Comparison of ENCODE assay signal across 8 cellular contexts in the genomic region with DNA sequence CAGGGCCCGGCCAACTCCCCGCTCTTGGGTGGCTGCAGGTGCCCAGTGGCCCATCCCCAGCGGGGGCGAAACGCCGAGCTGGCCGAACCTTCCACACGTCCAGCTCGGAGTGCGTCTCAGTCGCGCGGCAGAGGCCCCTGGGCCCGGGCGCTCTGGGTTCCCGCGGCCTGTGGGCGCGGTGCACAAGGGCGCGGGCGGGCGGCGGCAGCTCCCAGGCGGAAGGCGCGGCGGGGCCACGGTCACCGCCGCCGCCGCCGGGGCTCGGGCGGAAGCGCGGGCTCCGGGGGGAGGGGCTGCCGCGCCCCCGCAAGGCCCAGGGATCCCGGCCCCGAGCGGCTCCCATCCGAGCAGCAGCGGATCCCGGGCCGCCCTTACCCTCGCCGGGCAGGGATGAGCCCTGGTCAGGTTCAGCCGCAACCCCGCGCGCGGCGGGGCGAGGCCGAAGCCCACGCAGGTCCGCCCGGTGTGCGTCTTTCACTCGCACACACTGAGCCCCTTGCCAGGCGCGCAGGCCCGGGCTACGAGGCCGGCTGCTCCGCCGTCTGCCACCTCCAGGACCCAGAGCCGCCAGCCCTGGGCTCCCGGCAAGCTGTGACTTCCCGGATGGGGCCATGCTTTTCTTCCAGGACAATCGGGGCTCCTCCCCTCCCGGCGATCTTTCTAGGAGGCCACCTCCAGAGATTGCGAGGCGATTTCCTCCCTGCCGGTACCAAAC. TPM values are rescaled to one million over a fixed set of nuclear protein-coding genes. Genes with fewer than 3 reads are reported as not detected.
DNase-seq lines count a peak whose midpoint lies in the region; ATAC-seq, FAIRE-seq and TF ChIP-seq lines count a peak whose summit lies in the region.

No MANE protein-coding gene starts in this region.

- peak overlapping the region; percentile 88 for H3K4me2 ChIP-seq in A549

- POLR2A ChIA-PET in A549 (lab: Yijun Ruan, JAX), result interaction anchor here (0.6 to 3.6 kb wide), 10 partner anchors 10 to 225 kb away, joined by 3 to 41 read pairs (median 6); partner anchors contain the start of gene BBX

- TF ChIP-seq EP300 in A549 (IDR thresholded peaks at IDR 0.05), result no peak

- CTCF ChIA-PET in A549 (lab: Yijun Ruan, JAX), result interaction anchor here (0.7 to 5.4 kb wide), 15 partner anchors 11 to 239 kb away, joined by 3 to 74 read pairs (median 4); no protein-coding TSS in a partner anchor

- H3K4me1 ChIP-seq in A549, result peaks cover 16% of the 10 kb centered on the region

- DNase-seq in A549 (ENCODE audit: low read depth in 1 of 2, low spot score in 1 of 2) (peak; percentile 73 to 82), NCI-H2171 (lab: John Stamatoyannopoulos, UW) (peak; percentile 70), choroid plexus epithelial cell (ENCODE audit: low read depth) (peak; percentile 45), kidney glomerular epithelial cell (lab: John Stamatoyannopoulos, UW) (peak; percentile 42)
- DNase-seq in activated CD4-positive, CD25-positive, alpha-beta regulatory T cell treated with anti-CD3 and anti-CD28 coated beads, Interleukin-2, amount 50 U/mL, for 72 hours, result peak; percentile 61
- DNase-seq in stimulated activated CD4-positive, alpha-beta T cell treated with anti-CD3 and anti-CD28 coated beads, Interleukin-15, amount 100 ng/mL, for 24 hours, result peak; percentile 71

- FAIRE-seq in A549 (lab: Jason Lieb, UNC), result no peak

- peak; percentile 74 to 81 for ATAC-seq in A549
- peak; percentile 63 for ATAC-seq in GM18505 (IDR thresholded peaks at IDR 0.05; ENCODE audit: unreplicated experiment)
- ATAC-seq in HG02870 (IDR thresholded peaks at IDR 0.05; ENCODE audit: unreplicated experiment), result peak; percentile 50

- H3K9me3 ChIP-seq in A549, result no peaks in the 10 kb centered on the region

- H3K27ac ChIP-seq in A549, result peak overlapping the region; percentile 95 to 96

- TF ChIP-seq RAD21 in A549 (conservative IDR thresholded peaks at IDR 0.05 in 1 of 2, IDR thresholded peaks at IDR 0.05 in 1 of 2), result no peak; a peak in 1 of 5 replicates

- H3K4me3 ChIP-seq in A549, result peak overlapping the region; percentile 59
- peak overlapping the region; percentile 77 for H3K4me3 ChIP-seq in choroid plexus epithelial cell (ENCODE audit: low read depth, low read length)

- WGBS in A549 (ENCODE audit: missing lambda C conversion rate), result 4% methylated on average over 6 of the region's 80 CpGs

- TF ChIP-seq POLR2A in A549 (IDR thresholded peaks at IDR 0.05; ENCODE audit: low read length) (peak; percentile 86), GM18505 (IDR thresholded peaks at IDR 0.05; ENCODE audit: borderline replicate concordance, extremely low read depth, insufficient read depth, insufficient read length) (no peak)

- no peak for TF ChIP-seq CTCF in A549 (IDR thresholded peaks at IDR 0.05)
- no peak for TF ChIP-seq CTCF in choroid plexus epithelial cell (conservative IDR thresholded peaks at IDR 0.05; ENCODE audit: low read depth, low read length)

TF ChIP-seq in A549, 52 proteins besides CTCF, POLR2A, EP300 and RAD21:
- TF ChIP-seq, protein P1, sequence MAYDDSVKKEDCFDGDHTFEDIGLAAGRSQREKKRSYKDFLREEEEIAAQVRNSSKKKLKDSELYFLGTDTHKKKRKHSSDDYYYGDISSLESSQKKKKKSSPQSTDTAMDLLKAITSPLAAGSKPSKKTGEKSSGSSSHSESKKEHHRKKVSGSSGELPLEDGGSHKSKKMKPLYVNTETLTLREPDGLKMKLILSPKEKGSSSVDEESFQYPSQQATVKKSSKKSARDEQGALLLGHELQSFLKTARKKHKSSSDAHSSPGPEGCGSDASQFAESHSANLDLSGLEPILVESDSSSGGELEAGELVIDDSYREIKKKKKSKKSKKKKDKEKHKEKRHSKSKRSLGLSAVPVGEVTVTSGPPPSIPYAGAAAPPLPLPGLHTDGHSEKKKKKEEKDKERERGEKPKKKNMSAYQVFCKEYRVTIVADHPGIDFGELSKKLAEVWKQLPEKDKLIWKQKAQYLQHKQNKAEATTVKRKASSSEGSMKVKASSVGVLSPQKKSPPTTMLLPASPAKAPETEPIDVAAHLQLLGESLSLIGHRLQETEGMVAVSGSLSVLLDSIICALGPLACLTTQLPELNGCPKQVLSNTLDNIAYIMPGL (CRISPR knock-in tag; IDR thresholded peaks at IDR 0.05; ENCODE audit: borderline replicate concordance), result peak; percentile 83; the same call in 1 of the 2 replicates
- TF ChIP-seq, protein P2, sequence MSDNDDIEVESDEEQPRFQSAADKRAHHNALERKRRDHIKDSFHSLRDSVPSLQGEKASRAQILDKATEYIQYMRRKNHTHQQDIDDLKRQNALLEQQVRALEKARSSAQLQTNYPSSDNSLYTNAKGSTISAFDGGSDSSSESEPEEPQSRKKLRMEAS (IDR thresholded peaks at IDR 0.05), result peak; percentile 76
- no peak for TF ChIP-seq HOXA7 (CRISPR knock-in tag; IDR thresholded peaks at IDR 0.05)
- no peak for TF ChIP-seq BHLHE40 (IDR thresholded peaks at IDR 0.05; ENCODE audit: low read depth, low read length)
- TF ChIP-seq BCL3 (IDR thresholded peaks at IDR 0.05), result peak; percentile 61; the same call in 2 of the 3 replicates
- no peak for TF ChIP-seq FOSL2 (IDR thresholded peaks at IDR 0.05)
- no peak for TF ChIP-seq FOSL2 (CRISPR knock-in tag; IDR thresholded peaks at IDR 0.05)
- TF ChIP-seq MAFK (IDR thresholded peaks at IDR 0.05; ENCODE audit: partially characterized antibody), result no peak
- TF ChIP-seq PHF8 (IDR thresholded peaks at IDR 0.05; ENCODE audit: borderline replicate concordance, low read depth), result peak; percentile 89
- 0 out of 2 replicates have a peak, but pooled peaks have one; percentile 24 for TF ChIP-seq GATA3 (IDR thresholded peaks at IDR 0.05; ENCODE audit: borderline replicate concordance)
- TF ChIP-seq, protein P3, sequence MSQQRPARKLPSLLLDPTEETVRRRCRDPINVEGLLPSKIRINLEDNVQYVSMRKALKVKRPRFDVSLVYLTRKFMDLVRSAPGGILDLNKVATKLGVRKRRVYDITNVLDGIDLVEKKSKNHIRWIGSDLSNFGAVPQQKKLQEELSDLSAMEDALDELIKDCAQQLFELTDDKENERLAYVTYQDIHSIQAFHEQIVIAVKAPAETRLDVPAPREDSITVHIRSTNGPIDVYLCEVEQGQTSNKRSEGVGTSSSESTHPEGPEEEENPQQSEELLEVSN (IDR thresholded peaks at IDR 0.05; ENCODE audit: borderline replicate concordance, low read depth), result peak; percentile 63
- TF ChIP-seq USF2 (IDR thresholded peaks at IDR 0.05), result no peak
- no peak for TF ChIP-seq ESRRA (IDR thresholded peaks at IDR 0.05; ENCODE audit: borderline replicate concordance, low read length)
- TF ChIP-seq, protein P4, sequence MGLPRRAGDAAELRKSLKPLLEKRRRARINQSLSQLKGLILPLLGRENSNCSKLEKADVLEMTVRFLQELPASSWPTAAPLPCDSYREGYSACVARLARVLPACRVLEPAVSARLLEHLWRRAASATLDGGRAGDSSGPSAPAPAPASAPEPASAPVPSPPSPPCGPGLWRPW (IDR thresholded peaks at IDR 0.05), result no peak
- TF ChIP-seq ELK1 (IDR thresholded peaks at IDR 0.05; ENCODE audit: low read depth, low read length), result no peak
- no peak for TF ChIP-seq NR3C1 (IDR thresholded peaks at IDR 0.05)
- TF ChIP-seq EHF (CRISPR knock-in tag; IDR thresholded peaks at IDR 0.05), result 0 out of 2 replicates have a peak, but pooled peaks have one; percentile 22
- peak; percentile 69; the same call in 1 of the 2 replicates for TF ChIP-seq HOXB5 (CRISPR knock-in tag; IDR thresholded peaks at IDR 0.05)
- TF ChIP-seq JUN (IDR thresholded peaks at IDR 0.05), result peak in 1 of 2 experiments; percentile 88; a peak in 3 of 5 replicates
- TF ChIP-seq ATOH8 (CRISPR knock-in tag; IDR thresholded peaks at IDR 0.05; ENCODE audit: low read depth), result no peak; the same call in 1 of the 2 replicates

RNA-seq across cellular contexts. Expression of gene CCDC54, which starts 54.2 kb away (rescaled TPM):
- polyA plus RNA-seq in A549 (2011; rRNA removed), result not detected in 2 replicates
- not detected in 2 replicates for polyA plus RNA-seq in A549 (2012; cell fraction: cytosol; rRNA removed)
- not detected in 2 replicates for polyA plus RNA-seq in A549 (2012; cell fraction: nucleus; rRNA removed)
- not detected in 3 replicates for polyA plus RNA-seq in A549 (2017; fragmentation: RNase III; extraction: RNeasy Plus Mini Kit Qiagen cat#74134 plus additional on column Dnase treatment)
- polyA minus RNA-seq in A549 (2011; rRNA and poly(A)+ RNA removed), result not detected in 2 replicates

Comparison
In these comparisons a context has a peak if more than half of its experiments do, and no peak if none do; other contexts are left out.
1. Peak in every context shown above with its lines: DNase-seq, ATAC-seq, H3K4me3 ChIP-seq and H3K27ac ChIP-seq.